13 cellular contexts compared by ENCODE assay signal in the genomic region with DNA sequence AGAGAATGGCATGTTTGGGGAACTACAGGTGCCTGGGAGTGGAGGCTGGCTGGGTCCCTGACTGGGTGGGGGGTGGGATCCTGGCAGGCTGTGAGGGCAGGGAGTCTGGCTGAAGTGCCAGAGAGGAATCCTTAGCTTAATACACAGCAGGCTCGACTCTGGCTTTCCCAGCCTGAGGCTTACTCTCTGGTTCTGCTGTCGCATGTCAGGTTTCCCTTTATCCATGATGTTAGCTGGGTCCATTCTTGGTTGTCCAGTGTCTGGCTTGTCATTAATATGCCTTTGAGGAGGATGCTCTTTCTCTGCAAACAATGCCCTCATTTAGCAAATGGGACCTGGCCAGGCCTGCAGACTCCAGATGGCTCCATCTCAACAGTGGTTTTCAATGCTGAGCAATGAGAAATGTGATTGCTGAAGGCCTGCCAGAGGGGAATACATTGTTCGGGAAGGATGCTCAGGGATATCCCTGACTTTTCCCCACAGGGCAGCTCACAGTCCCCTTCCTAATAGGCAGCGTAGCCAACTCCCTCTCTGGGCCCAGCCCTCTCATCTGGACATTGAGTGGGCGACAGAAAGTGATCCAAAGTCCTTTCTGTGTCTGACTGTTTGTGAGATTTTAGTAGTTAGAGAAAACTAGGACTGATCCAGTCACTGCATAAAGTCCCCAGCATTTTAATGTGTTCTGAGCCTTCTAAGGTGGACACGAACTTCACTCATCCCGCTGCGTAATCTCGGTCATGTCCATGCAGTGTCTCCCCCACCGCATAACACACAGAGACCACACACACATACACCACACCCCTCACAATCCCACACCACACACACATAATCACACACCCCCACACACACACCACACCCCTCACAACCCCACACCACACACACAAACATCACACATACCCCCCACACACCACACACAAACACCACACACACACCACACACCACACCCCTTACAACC.
A peak's percentile ranks its signal among the peaks of the same experiment; 100 is the strongest.
DNase-seq lines count a peak whose midpoint lies in the region; ATAC-seq, FAIRE-seq and TF ChIP-seq lines count a peak whose summit lies in the region.
"Had no signal": no experiment of that assay in that cellular context is flagged by ENCODE, and none has a peak within 500 bp of the region (broad histone marks: within the 10 kb centered on the region; RNA-seq: fewer than 3 reads in every experiment).

No MANE protein-coding gene starts in this region.

- no peaks in the 10 kb centered on the region for H3K4me1 ChIP-seq in CD8-positive, alpha-beta memory T cell (ENCODE audit: insufficient read depth, low read length)
- H3K4me1 ChIP-seq in kidney (ENCODE audit: control insufficient read depth in 1 of 2, insufficient read depth in 1 of 2, low read depth in 1 of 2, low read length in 2 of 2) (no peaks in the 10 kb centered on the region), prostate gland (replicated peaks) (no peaks in the 10 kb centered on the region)
- H3K4me1 ChIP-seq: BLaER1 had no signal

- intact Hi-C loops in kidney (cut with DNase I) (no loop called here), prostate gland (cut with DNase I) (no loop called here)

- WGBS in prostate gland: 82% methylated on average over 10 of the region's 10 CpGs

- H3K4me3 ChIP-seq in CD8-positive, alpha-beta memory T cell (ENCODE audit: low read length): no peak overlapping the region
- no peak overlapping the region for H3K4me3 ChIP-seq in kidney (ENCODE audit: low read length in 2 of 2)
- H3K4me3 ChIP-seq in prostate gland: no peak overlapping the region
- H3K4me3 ChIP-seq: BLaER1, suprapubic skin had no signal

- H3K27ac ChIP-seq in CD8-positive, alpha-beta memory T cell (ENCODE audit: low read depth, low read length): no peak overlapping the region
- H3K27ac ChIP-seq in kidney (ENCODE audit: low read depth in 2 of 2, low read length in 2 of 2) (no peak overlapping the region), prostate gland (no peak overlapping the region)
- H3K27ac ChIP-seq: BLaER1, suprapubic skin had no signal

- H3K4me3 Mint-ChIP-seq in CD8-positive, alpha-beta memory T cell: no peak overlapping the region
- H3K4me3 Mint-ChIP-seq in naive thymus-derived CD8-positive, alpha-beta T cell: no peak overlapping the region
- H3K4me3 Mint-ChIP-seq: activated T-helper 17 cell treated with anti-CD3 and anti-CD28 coated beads, Interleukin-2, amount 50 U/mL, for 72 hours had no signal

- no peak for DNase-seq in CD8-positive, alpha-beta memory T cell
- peak; percentile 64 for DNase-seq in NCI-H1694 treated with DMSO at 0.1 percent for 48 hours (lab: John Stamatoyannopoulos, UW)
- peak; percentile 85 for DNase-seq in cerebellum (ENCODE audit: low spot score)
- DNase-seq in naive thymus-derived CD8-positive, alpha-beta T cell: no peak
- DNase-seq in NK-92 (lab: John Stamatoyannopoulos, UW; ENCODE audit: unreplicated experiment): no peak
- DNase-seq in kidney: no peak
- DNase-seq in prostate gland (ENCODE audit: low spot score): no peak
- no peak for DNase-seq in stimulated activated naive CD4-positive, alpha-beta T cell (lab: John Stamatoyannopoulos, UW)
- DNase-seq: NCI-H1417 had no signal

- peaks cover 0 to 3% (median 0%) of the 10 kb centered on the region in 5 donors for H3K9me3 Mint-ChIP-seq in CD8-positive, alpha-beta memory T cell
- H3K9me3 Mint-ChIP-seq in naive thymus-derived CD8-positive, alpha-beta T cell: no peaks in the 10 kb centered on the region
- H3K9me3 Mint-ChIP-seq: activated T-helper 17 cell treated with anti-CD3 and anti-CD28 coated beads, Interleukin-2, amount 50 U/mL, for 72 hours had no signal

- no peaks in the 10 kb centered on the region for H3K27me3 ChIP-seq in CD8-positive, alpha-beta memory T cell (ENCODE audit: insufficient read depth, low read length, poor library complexity, severe bottlenecking)
- H3K27me3 ChIP-seq in prostate gland (replicated peaks; ENCODE audit: insufficient read depth): no peaks in the 10 kb centered on the region
- H3K27me3 ChIP-seq: BLaER1, suprapubic skin had no signal

- TF ChIP-seq CTCF in kidney (IDR thresholded peaks at IDR 0.05; ENCODE audit: borderline replicate concordance, extremely low read depth, insufficient read depth) (no peak), prostate gland (IDR thresholded peaks at IDR 0.05) (no peak)

- no peaks in the 10 kb centered on the region for H3K9me3 ChIP-seq in CD8-positive, alpha-beta memory T cell (ENCODE audit: low read length)
- H3K9me3 ChIP-seq in kidney (ENCODE audit: control insufficient read depth in 1 of 2, low read length in 2 of 2) (no peaks in the 10 kb centered on the region), prostate gland (no peaks in the 10 kb centered on the region)
- H3K9me3 ChIP-seq: BLaER1, suprapubic skin had no signal

- POLR2A ChIA-PET in CD8-positive, alpha-beta memory T cell (lab: Charles Lee): no interaction called here
- POLR2A ChIA-PET in naive thymus-derived CD8-positive, alpha-beta T cell (lab: Charles Lee): no interaction called here

- peaks cover 0 to 19% (median 5%) of the 10 kb centered on the region in 3 donors for H3K36me3 Mint-ChIP-seq in CD8-positive, alpha-beta memory T cell
- H3K36me3 Mint-ChIP-seq in naive thymus-derived CD8-positive, alpha-beta T cell: peaks cover 0 to 53% (median 8%) of the 10 kb centered on the region in 3 donors

- no peak for FAIRE-seq in kidney (lab: Jason Lieb, UNC)

- peak overlapping the region in 6 of 8 donors; percentile 12 to 90 (median 52) for H3K27ac Mint-ChIP-seq in CD8-positive, alpha-beta memory T cell
- H3K27ac Mint-ChIP-seq in naive thymus-derived CD8-positive, alpha-beta T cell: peak overlapping the region in 7 of 10 donors; percentile 8 to 86 (median 73)
- H3K27ac Mint-ChIP-seq: activated T-helper 17 cell treated with anti-CD3 and anti-CD28 coated beads, Interleukin-2, amount 50 U/mL, for 72 hours had no signal

- no peak overlapping the region for H3K9ac ChIP-seq in kidney (ENCODE audit: low read length in 2 of 2)
- H3K9ac ChIP-seq: BLaER1 had no signal

- CTCF ChIA-PET in CD8-positive, alpha-beta memory T cell (lab: Charles Lee): interaction anchor here (1.4 kb wide), 1 partner anchor 156 kb away, joined by 5 read pairs; no protein-coding TSS in a partner anchor

- peaks cover 0 to 2% of the 10 kb centered on the region in 2 donors for H3K27me3 Mint-ChIP-seq in CD8-positive, alpha-beta memory T cell
- H3K27me3 Mint-ChIP-seq in naive thymus-derived CD8-positive, alpha-beta T cell: no peaks in the 10 kb centered on the region
- H3K27me3 Mint-ChIP-seq: activated T-helper 17 cell treated with anti-CD3 and anti-CD28 coated beads, Interleukin-2, amount 50 U/mL, for 72 hours had no signal

- ATAC-seq in naive thymus-derived CD8-positive, alpha-beta T cell: no peak
- ATAC-seq: activated CD4-positive, CD25-positive, alpha-beta regulatory T cell treated with anti-CD3 and anti-CD28 coated beads, Interleukin-2, amount 50 U/mL, for 24 hours; activated T-helper 17 cell treated with anti-CD3 and anti-CD28 coated beads, Interleukin-2, amount 50 U/mL, for 72 hours had no signal

- H3K36me3 ChIP-seq in CD8-positive, alpha-beta memory T cell (ENCODE audit: insufficient read depth, low read length): no peaks in the 10 kb centered on the region
- H3K36me3 ChIP-seq in kidney (ENCODE audit: control insufficient read depth in 1 of 2, insufficient read depth in 2 of 2, low read length in 2 of 2) (no peaks in the 10 kb centered on the region), prostate gland (no peaks in the 10 kb centered on the region)
- H3K36me3 ChIP-seq: BLaER1, suprapubic skin had no signal

- no peak for TF ChIP-seq POLR2A in prostate gland (IDR thresholded peaks at IDR 0.05)

- peaks cover 16 to 23% (median 22%) of the 10 kb centered on the region in 3 donors for H3K4me1 Mint-ChIP-seq in CD8-positive, alpha-beta memory T cell
- H3K4me1 Mint-ChIP-seq in naive thymus-derived CD8-positive, alpha-beta T cell: peaks cover 8 to 16% (median 13%) of the 10 kb centered on the region in 4 donors

Comparison
In these comparisons a context has a peak if more than half of its experiments do, and no peak if none do; other contexts are left out.
1. DNase-seq: peak in NCI-H1694 treated with DMSO at 0.1 percent for 48 hours (single experiment) and cerebellum (single experiment); none in CD8-positive, alpha-beta memory T cell (0 of 5), naive thymus-derived CD8-positive, alpha-beta T cell (0 of 10), NK-92 (single experiment), kidney (single experiment), prostate gland (single experiment) and stimulated activated naive CD4-positive, alpha-beta T cell (0 of 6).